2 cellular contexts compared by ENCODE assay signal in the genomic region with DNA sequence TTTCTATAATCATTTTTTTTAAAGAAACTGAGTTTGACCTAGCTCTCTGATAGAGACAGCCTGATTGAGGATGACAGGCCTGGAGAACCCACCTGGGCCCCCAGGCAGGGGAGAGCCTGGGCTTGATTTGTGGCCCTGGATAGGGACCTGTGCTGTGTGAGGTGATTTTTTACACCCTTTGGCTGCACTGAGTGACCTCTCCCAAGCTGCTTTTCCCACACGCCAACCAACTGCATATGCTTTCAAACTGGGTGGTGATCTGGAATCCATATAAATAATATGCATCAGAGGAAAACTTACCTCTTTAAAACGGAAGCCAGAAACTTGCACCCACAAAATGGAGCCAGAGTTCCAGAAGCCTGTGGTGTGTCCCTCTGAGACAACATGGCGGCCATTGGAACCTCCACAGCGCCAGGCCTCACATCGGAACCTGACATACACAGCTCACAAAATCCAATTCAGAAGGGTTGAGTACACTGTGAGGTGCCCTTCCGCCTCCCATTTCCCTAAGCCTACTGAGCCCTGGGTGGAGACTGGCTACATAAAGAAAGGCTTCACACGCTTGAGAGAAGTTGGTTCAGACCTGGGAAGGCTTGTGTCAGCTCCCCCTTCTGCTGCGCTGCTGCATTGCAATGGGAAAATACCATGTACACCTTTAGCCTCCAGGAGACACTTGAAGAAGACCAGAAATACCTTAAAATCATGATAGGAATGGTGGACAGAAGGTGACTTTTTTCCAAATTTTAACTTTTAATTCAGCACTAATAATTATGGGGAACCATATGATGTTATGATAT.
TF ChIP-seq lines count a peak whose summit lies in the region.

No MANE protein-coding gene starts in this region.

TF ChIP-seq in HCT116, 20 proteins besides CTCF, POLR2A, EP300 and RAD21 (continued from another document):
- no peak for TF ChIP-seq ZNF274 (IDR thresholded peaks at IDR 0.05; ENCODE audit: low read depth, low read length)
- TF ChIP-seq, protein P1, sequence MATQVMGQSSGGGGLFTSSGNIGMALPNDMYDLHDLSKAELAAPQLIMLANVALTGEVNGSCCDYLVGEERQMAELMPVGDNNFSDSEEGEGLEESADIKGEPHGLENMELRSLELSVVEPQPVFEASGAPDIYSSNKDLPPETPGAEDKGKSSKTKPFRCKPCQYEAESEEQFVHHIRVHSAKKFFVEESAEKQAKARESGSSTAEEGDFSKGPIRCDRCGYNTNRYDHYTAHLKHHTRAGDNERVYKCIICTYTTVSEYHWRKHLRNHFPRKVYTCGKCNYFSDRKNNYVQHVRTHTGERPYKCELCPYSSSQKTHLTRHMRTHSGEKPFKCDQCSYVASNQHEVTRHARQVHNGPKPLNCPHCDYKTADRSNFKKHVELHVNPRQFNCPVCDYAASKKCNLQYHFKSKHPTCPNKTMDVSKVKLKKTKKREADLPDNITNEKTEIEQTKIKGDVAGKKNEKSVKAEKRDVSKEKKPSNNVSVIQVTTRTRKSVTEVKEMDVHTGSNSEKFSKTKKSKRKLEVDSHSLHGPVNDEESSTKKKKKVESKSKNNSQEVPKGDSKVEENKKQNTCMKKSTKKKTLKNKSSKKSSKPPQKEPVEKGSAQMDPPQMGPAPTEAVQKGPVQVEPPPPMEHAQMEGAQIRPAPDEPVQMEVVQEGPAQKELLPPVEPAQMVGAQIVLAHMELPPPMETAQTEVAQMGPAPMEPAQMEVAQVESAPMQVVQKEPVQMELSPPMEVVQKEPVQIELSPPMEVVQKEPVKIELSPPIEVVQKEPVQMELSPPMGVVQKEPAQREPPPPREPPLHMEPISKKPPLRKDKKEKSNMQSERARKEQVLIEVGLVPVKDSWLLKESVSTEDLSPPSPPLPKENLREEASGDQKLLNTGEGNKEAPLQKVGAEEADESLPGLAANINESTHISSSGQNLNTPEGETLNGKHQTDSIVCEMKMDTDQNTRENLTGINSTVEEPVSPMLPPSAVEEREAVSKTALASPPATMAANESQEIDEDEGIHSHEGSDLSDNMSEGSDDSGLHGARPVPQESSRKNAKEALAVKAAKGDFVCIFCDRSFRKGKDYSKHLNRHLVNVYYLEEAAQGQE (IDR thresholded peaks at IDR 0.05; ENCODE audit: low read depth) = no peak
- TF ChIP-seq TCF7L2 (IDR thresholded peaks at IDR 0.05; ENCODE audit: borderline replicate concordance, extremely low read depth, insufficient read depth, insufficient read length) = no peak
- TF ChIP-seq CBX3 (IDR thresholded peaks at IDR 0.05; ENCODE audit: low read depth) = no peak
- no peak for TF ChIP-seq EZH2 (IDR thresholded peaks at IDR 0.05)
- no peak for TF ChIP-seq POLR2AphosphoS5 (IDR thresholded peaks at IDR 0.05; ENCODE audit: low read depth, low read length)

TF ChIP-seq in SK-N-SH treated with all-trans-retinoic acid at 6 μM for 48 hours, 23 proteins besides CTCF, POLR2A, EP300 and RAD21 (continued from another document):
- TF ChIP-seq, protein P2, sequence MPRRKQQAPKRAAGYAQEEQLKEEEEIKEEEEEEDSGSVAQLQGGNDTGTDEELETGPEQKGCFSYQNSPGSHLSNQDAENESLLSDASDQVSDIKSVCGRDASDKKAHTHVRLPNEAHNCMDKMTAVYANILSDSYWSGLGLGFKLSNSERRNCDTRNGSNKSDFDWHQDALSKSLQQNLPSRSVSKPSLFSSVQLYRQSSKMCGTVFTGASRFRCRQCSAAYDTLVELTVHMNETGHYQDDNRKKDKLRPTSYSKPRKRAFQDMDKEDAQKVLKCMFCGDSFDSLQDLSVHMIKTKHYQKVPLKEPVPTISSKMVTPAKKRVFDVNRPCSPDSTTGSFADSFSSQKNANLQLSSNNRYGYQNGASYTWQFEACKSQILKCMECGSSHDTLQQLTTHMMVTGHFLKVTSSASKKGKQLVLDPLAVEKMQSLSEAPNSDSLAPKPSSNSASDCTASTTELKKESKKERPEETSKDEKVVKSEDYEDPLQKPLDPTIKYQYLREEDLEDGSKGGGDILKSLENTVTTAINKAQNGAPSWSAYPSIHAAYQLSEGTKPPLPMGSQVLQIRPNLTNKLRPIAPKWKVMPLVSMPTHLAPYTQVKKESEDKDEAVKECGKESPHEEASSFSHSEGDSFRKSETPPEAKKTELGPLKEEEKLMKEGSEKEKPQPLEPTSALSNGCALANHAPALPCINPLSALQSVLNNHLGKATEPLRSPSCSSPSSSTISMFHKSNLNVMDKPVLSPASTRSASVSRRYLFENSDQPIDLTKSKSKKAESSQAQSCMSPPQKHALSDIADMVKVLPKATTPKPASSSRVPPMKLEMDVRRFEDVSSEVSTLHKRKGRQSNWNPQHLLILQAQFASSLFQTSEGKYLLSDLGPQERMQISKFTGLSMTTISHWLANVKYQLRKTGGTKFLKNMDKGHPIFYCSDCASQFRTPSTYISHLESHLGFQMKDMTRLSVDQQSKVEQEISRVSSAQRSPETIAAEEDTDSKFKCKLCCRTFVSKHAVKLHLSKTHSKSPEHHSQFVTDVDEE (CRISPR knock-in tag; IDR thresholded peaks at IDR 0.05) = no peak
- no peak for TF ChIP-seq ESRRG (CRISPR knock-in tag; IDR thresholded peaks at IDR 0.05)
- TF ChIP-seq ZNF8 (CRISPR knock-in tag; IDR thresholded peaks at IDR 0.05) = no peak
- TF ChIP-seq TCF4 (CRISPR knock-in tag; IDR thresholded peaks at IDR 0.05; ENCODE audit: borderline replicate concordance) = no peak
- no peak for TF ChIP-seq RARB (CRISPR knock-in tag; IDR thresholded peaks at IDR 0.05)
